Comparison of ENCODE assay signal across 13 cellular contexts in genomic region chr6:144140859-144141258, GRCh38. TPM values are rescaled to one million over a fixed set of nuclear protein-coding genes. Genes with fewer than 3 reads are reported as not detected.
DNase-seq lines count a peak whose midpoint lies in the region; ATAC-seq and TF ChIP-seq lines count a peak whose summit lies in the region.
"Had no signal": no experiment of that assay in that cellular context is flagged by ENCODE, and none has a peak within 500 bp of the region (broad histone marks: within the 10 kb centered on the region; RNA-seq: fewer than 3 reads in every experiment).

No MANE protein-coding gene starts in this region.

- peaks cover 3% of the 10 kb centered on the region for H3K27me3 Mint-ChIP-seq in endodermal cell (ENCODE audit: insufficient read depth)

- no peak overlapping the region for H3K9ac ChIP-seq in BLaER1 treated with 17β-estradiol and CSF1 and Interleukin-3, amounts not matched to agents 10 nM and 100 nM
- no peak overlapping the region for H3K9ac ChIP-seq in endodermal cell (ENCODE audit: extremely low read depth, low read length, poor library complexity, severe bottlenecking)
- H3K9ac ChIP-seq: parathyroid adenoma had no signal

- H3K4me1 Mint-ChIP-seq in endodermal cell = no peaks in the 10 kb centered on the region

- no peak overlapping the region for H3K27ac Mint-ChIP-seq in endodermal cell

- no peak for DNase-seq in HuH-7 (ENCODE audit: low spot score)
- no peak for DNase-seq in occipital lobe (lab: John Stamatoyannopoulos, UW)
- DNase-seq in HEK293T (ENCODE audit: extremely low spot score) = no peak
- DNase-seq in endodermal cell = no peak
- DNase-seq: DMS79; effector memory CD4-positive, alpha-beta T cell; NCI-H2081; stimulated activated naive CD4-positive, alpha-beta T cell treated with Interleukin-2 at 50 U/mL for 16 hours had no signal

- no peaks in the 10 kb centered on the region for H4K20me1 ChIP-seq in BLaER1 treated with 17β-estradiol and CSF1 and Interleukin-3, amounts not matched to agents 10 nM and 100 nM

- no peaks in the 10 kb centered on the region for H3K36me3 ChIP-seq in BLaER1 treated with 17β-estradiol and CSF1 and Interleukin-3, amounts not matched to agents 10 nM and 100 nM
- H3K36me3 ChIP-seq in endodermal cell (ENCODE audit: control insufficient read depth, insufficient read depth, low read length) = no peaks in the 10 kb centered on the region

- peak overlapping the region in 7 of 11 experiments; percentile 7 to 35 (median 23); a peak in 6 of 22 replicates for H3K4me2 ChIP-seq in BLaER1 treated with 17β-estradiol and CSF1 and Interleukin-3, amounts not matched to agents 10 nM and 100 nM

- no peaks in the 10 kb centered on the region for H3K36me3 Mint-ChIP-seq in endodermal cell (ENCODE audit: low read depth)

- H3K27ac ChIP-seq in BLaER1 treated with 17β-estradiol and CSF1 and Interleukin-3, amounts not matched to agents 10 nM and 100 nM = no peak overlapping the region; a peak in 1 of 22 replicates
- H3K27ac ChIP-seq in endodermal cell (ENCODE audit: low read depth, low read length) = no peak overlapping the region
- H3K27ac ChIP-seq: parathyroid adenoma had no signal

- no peaks in the 10 kb centered on the region for H3K9me3 Mint-ChIP-seq in endodermal cell

- ATAC-seq in GM19023 (IDR thresholded peaks at IDR 0.05; ENCODE audit: unreplicated experiment) (peak; percentile 78), HG02610 (IDR thresholded peaks at IDR 0.05; ENCODE audit: unreplicated experiment) (peak; percentile 97), HG03432 (IDR thresholded peaks at IDR 0.05; ENCODE audit: unreplicated experiment) (peak; percentile 87)

- WGBS in endodermal cell (ENCODE audit: insufficient coverage in 1 of 2, insufficient read length in 1 of 2), 2 experiments = 95 to 100% methylated on average over 1 to 2 of the region's 2 CpGs

- peaks cover 0 to 8% (median 0%) of the 10 kb centered on the region in 10 experiments; a peak in 4 of 20 replicates for H3K4me1 ChIP-seq in BLaER1 treated with 17β-estradiol and CSF1 and Interleukin-3, amounts not matched to agents 10 nM and 100 nM
- no peaks in the 10 kb centered on the region for H3K4me1 ChIP-seq in endodermal cell (ENCODE audit: control insufficient read depth, insufficient read depth, low read length)
- H3K4me1 ChIP-seq: parathyroid adenoma had no signal

- H3K4me3 ChIP-seq in BLaER1 treated with 17β-estradiol and CSF1 and Interleukin-3, amounts not matched to agents 10 nM and 100 nM = no peak overlapping the region
- no peak overlapping the region for H3K4me3 ChIP-seq in endodermal cell (ENCODE audit: low read length)

- peaks cover 0 to 9% (median 0%) of the 10 kb centered on the region in 11 experiments; a peak in 1 of 22 replicates for H3K9me3 ChIP-seq in BLaER1 treated with 17β-estradiol and CSF1 and Interleukin-3, amounts not matched to agents 10 nM and 100 nM (replicated peaks in 1 of 11)
- H3K9me3 ChIP-seq in endodermal cell (ENCODE audit: control insufficient read depth, low read length) = no peaks in the 10 kb centered on the region

- H3K27me3 ChIP-seq in BLaER1 treated with 17β-estradiol and CSF1 and Interleukin-3, amounts not matched to agents 10 nM and 100 nM = no peaks in the 10 kb centered on the region
- no peaks in the 10 kb centered on the region for H3K27me3 ChIP-seq in endodermal cell (ENCODE audit: control insufficient read depth, insufficient read depth, low read length, poor library complexity, severe bottlenecking)

- CTCF ChIA-PET in HEK293T (lab: Yijun Ruan, JAX) = no interaction called here

- no peak overlapping the region for H3K4me3 Mint-ChIP-seq in endodermal cell

- no peak for TF ChIP-seq CTCF in endodermal cell (conservative IDR thresholded peaks at IDR 0.05)

- POLR2A ChIA-PET in HEK293T (lab: Yijun Ruan, JAX) = interaction anchor here (0.6 kb wide), 1 partner anchor 146 kb away, joined by 3 read pairs; no protein-coding TSS in a partner anchor

TF ChIP-seq in HEK293T, 16 proteins besides CTCF, POLR2A, EP300 and RAD21:
- TF ChIP-seq SUZ12 (IDR thresholded peaks at IDR 0.05) = no peak
- no peak for TF ChIP-seq NFRKB (IDR thresholded peaks at IDR 0.05)
- no peak for TF ChIP-seq TARDBP (IDR thresholded peaks at IDR 0.05)
- TF ChIP-seq FOXK2 (IDR thresholded peaks at IDR 0.05) = no peak

RNA-seq across cellular contexts. Expression of gene STX11, which starts 9.5 kb away (rescaled TPM):
- total RNA-seq in occipital lobe = 0.78 TPM
- under 1 TPM in 1 of 2 donors, not detected in 1; 0.29 TPM for total RNA-seq in endodermal cell
- polyA plus RNA-seq in endodermal cell (2013, experiment 1 of 2) = not detected
- polyA plus RNA-seq in endodermal cell (2013, experiment 2 of 2) = 0.33 TPM

RNA-seq across cellular contexts. Expression of gene SF3B5, which starts 45.5 kb away (rescaled TPM):
- 37.1 TPM for total RNA-seq in occipital lobe
- 100 to 1,000 TPM; 124 to 138 TPM for total RNA-seq in endodermal cell
- 171 TPM for polyA plus RNA-seq in endodermal cell (2013, experiment 1 of 2)
- polyA plus RNA-seq in endodermal cell (2013, experiment 2 of 2) = 167 TPM
